ENCODE assay signal across 1 cellular context in the genomic region with DNA sequence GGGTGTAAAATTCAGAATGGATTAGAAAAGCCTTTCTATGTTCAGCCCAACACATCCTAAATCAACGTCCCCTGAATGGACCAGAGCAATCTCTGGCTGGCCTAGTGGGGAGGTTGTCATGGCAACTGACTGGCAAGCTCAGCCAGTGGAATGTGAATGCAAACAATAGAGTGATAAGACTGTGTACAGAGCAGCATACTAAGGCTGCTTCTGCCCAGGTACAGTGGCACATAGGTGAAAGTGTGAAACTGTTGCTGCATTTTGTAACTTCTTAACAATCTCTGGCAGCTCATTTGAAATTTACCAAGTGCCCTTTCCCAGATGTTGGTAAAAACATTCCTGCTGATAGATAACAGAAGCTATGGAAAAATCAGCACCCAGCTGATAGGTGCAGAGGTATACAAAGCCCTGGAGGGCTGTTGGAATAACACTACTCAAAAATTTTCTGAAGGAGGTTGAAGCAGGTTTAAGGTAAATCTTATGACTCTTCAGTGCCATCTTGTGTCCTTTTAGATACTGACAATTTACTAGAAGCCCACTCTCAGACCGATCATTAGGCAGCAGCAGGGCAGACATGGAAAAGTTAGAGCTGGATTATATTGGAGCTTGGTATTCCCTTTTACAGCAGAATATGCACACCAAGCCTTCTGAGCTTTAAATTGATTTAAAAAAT.
TF ChIP-seq lines count a peak whose summit lies in the region.

No MANE protein-coding gene starts in this region.

TF ChIP-seq in Ishikawa, 13 proteins besides CTCF, POLR2A, EP300 and RAD21 (continued from another document):
- TF ChIP-seq, protein P1, sequence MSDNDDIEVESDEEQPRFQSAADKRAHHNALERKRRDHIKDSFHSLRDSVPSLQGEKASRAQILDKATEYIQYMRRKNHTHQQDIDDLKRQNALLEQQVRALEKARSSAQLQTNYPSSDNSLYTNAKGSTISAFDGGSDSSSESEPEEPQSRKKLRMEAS (IDR thresholded peaks at IDR 0.05) = no peak
- no peak for TF ChIP-seq TAF1 (IDR thresholded peaks at IDR 0.05; ENCODE audit: low read depth)
- TF ChIP-seq, protein P2, sequence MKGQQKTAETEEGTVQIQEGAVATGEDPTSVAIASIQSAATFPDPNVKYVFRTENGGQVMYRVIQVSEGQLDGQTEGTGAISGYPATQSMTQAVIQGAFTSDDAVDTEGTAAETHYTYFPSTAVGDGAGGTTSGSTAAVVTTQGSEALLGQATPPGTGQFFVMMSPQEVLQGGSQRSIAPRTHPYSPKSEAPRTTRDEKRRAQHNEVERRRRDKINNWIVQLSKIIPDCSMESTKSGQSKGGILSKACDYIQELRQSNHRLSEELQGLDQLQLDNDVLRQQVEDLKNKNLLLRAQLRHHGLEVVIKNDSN (IDR thresholded peaks at IDR 0.05) = no peak
